ENCODE assay signal across 10 cellular contexts in the genomic region with DNA sequence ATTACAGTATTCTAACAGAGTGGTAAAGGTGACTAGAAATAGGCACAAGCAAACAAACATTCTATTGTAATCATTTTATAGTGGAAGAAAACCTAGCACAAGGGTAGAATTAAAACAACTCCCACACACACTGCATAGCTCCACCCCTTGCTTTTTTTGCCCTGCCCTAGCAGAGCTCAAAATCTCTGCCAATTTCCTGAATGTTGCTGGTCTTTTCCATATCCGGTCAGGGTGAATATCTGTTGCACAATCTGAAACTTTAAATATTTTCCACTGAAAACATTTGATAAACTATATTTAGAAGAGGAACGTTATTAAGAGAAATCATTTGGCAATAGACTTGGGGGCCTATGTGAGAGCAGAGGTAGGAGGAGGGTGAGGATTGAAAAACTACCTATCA. TPM values are rescaled to one million over a fixed set of nuclear protein-coding genes. Genes with fewer than 3 reads are reported as not detected.
DNase-seq lines count a peak whose midpoint lies in the region; ATAC-seq and TF ChIP-seq lines count a peak whose summit lies in the region.
"Had no signal": no experiment of that assay in that cellular context is flagged by ENCODE, and none has a peak within 500 bp of the region (broad histone marks: within the 10 kb centered on the region; RNA-seq: fewer than 3 reads in every experiment).

No MANE protein-coding gene starts in this region.

- no peaks in the 10 kb centered on the region for H3K79me2 ChIP-seq in GM23248 (ENCODE audit: insufficient read depth)

- H3K4me3 ChIP-seq in GM23248 (0 out of 2 replicates have a peak overlapping the region, but pooled peaks have one; percentile 3), right cardiac atrium (ENCODE audit: low read length) (no peak overlapping the region), thoracic aorta (peak overlapping the region; percentile 43)
- H3K4me3 ChIP-seq: body of pancreas had no signal

- H3K27me3 ChIP-seq in GM23248 (replicated peaks; ENCODE audit: insufficient read depth): no peaks in the 10 kb centered on the region
- H3K27me3 ChIP-seq in right cardiac atrium (ENCODE audit: control insufficient read depth, insufficient read depth): no peaks in the 10 kb centered on the region
- H3K27me3 ChIP-seq in thoracic aorta (replicated peaks; ENCODE audit: insufficient read depth): no peaks in the 10 kb centered on the region
- H3K27me3 ChIP-seq: body of pancreas had no signal

- H4K20me1 ChIP-seq in GM23248 (ENCODE audit: insufficient read depth): no peaks in the 10 kb centered on the region

- H3K9me2 ChIP-seq in GM23248 (ENCODE audit: insufficient read depth): no peaks in the 10 kb centered on the region

- 0 to 7% methylated on average over 2 of the region's 2 CpGs for WGBS in GM23248 (ENCODE audit: low coverage in 1 of 2, low lambda C conversion rate in 2 of 2, missing lambda C conversion rate in 2 of 2), 2 experiments
- WGBS in right cardiac atrium: 17% methylated on average over 2 of the region's 2 CpGs

- no peaks in the 10 kb centered on the region for H3F3A ChIP-seq in GM23248 (ENCODE audit: insufficient read depth)

- ATAC-seq in right cardiac atrium (peak; percentile 55 to 75), thoracic aorta (ENCODE audit: insufficient number of reproducible peaks, low FRiP score, low read depth) (peak; percentile 81)
- ATAC-seq: body of pancreas had no signal

- peak overlapping the region; percentile 63 for H2AFZ ChIP-seq in GM23248

- TF ChIP-seq CTCF in thoracic aorta (IDR thresholded peaks at IDR 0.05): no peak

- H3K36me3 ChIP-seq in GM23248 (ENCODE audit: low read depth) (no peaks in the 10 kb centered on the region), thoracic aorta (no peaks in the 10 kb centered on the region)

- peaks cover 18% of the 10 kb centered on the region for H3K4me1 ChIP-seq in GM23248 (ENCODE audit: insufficient read depth)
- peaks cover 4% of the 10 kb centered on the region for H3K4me1 ChIP-seq in right cardiac atrium (ENCODE audit: control insufficient read depth, insufficient read depth, low read length)
- peaks cover 16 to 38% of the 10 kb centered on the region in 2 donors for H3K4me1 ChIP-seq in thoracic aorta (ENCODE audit: control insufficient read depth in 1 of 2, low read depth in 2 of 2)

- in situ Hi-C loops in GM23248 (cut with MboI): loop anchor here (10.0 kb wide), 1 partner anchor 88 kb away; a partner anchor contains a TSS

- H3K27ac ChIP-seq in GM23248 (no peak overlapping the region), right cardiac atrium (ENCODE audit: low read length) (peak overlapping the region; percentile 66), thoracic aorta (peak overlapping the region; percentile 56 to 63)

- H3K9me3 ChIP-seq in GM23248 (ENCODE audit: low read depth) (no peaks in the 10 kb centered on the region), right cardiac atrium (ENCODE audit: control insufficient read depth, low read length) (no peaks in the 10 kb centered on the region), thoracic aorta (no peaks in the 10 kb centered on the region)
- H3K9me3 ChIP-seq: body of pancreas had no signal

- DNase-seq in GM23248 (peak; percentile 78), amniotic epithelial cell (ENCODE audit: low read depth) (peak; percentile 39), right cardiac atrium (peak in 1 of 3 donors; percentile 29), thoracic aorta (ENCODE audit: low spot score) (no peak), Ammon's horn (ENCODE audit: low spot score) (no peak), DMS 273 treated with DMSO at 0.1 percent for 48 hours (lab: John Stamatoyannopoulos, UW) (no peak), GDM1 (lab: John Stamatoyannopoulos, UW) (no peak)
- no peak for DNase-seq in stimulated activated naive CD4-positive, alpha-beta T cell treated with Interleukin-2 at 50 U/mL for 16 hours (lab: John Stamatoyannopoulos, UW)
- DNase-seq: NCI-H187 had no signal

- H3K4me2 ChIP-seq in GM23248 (ENCODE audit: unreplicated experiment): peak overlapping the region; percentile 10

- intact Hi-C loops in right cardiac atrium (cut with DNase I): no loop called here

- no peak overlapping the region for H3K9ac ChIP-seq in GM23248

RNA-seq across cellular contexts. Expression of a gene that starts 2.7 kb away (rescaled TPM):
- 4.9 and 6.5 TPM in 2 replicates for total RNA-seq in GM23248 (2014; rRNA removed; shearing (Covaris generic))
- polyA plus RNA-seq in GM23248 (2016; fragmentation: Nextera tagmentation; extraction: Ambion mirVana): 12.4 and 14.0 TPM in 2 replicates
- total RNA-seq in right cardiac atrium: 1 to 10 TPM; 2.3 to 4.0 (median 3.0) TPM
- 7.9 TPM for polyA plus RNA-seq in right cardiac atrium
- 1 to 10 TPM; 3.9 to 6.4 TPM for total RNA-seq in thoracic aorta

RNA-seq across cellular contexts. Expression of a gene that starts 2.8 kb away (rescaled TPM):
- total RNA-seq in GM23248 (2014; rRNA removed; shearing (Covaris generic)): 19.5 and 22.6 TPM in 2 replicates
- 7.2 and 9.2 TPM in 2 replicates for polyA plus RNA-seq in GM23248 (2016; fragmentation: Nextera tagmentation; extraction: Ambion mirVana)
- total RNA-seq in right cardiac atrium: 10 to 100 TPM; 43.4 to 72.6 (median 53.9) TPM
- polyA plus RNA-seq in right cardiac atrium: 44.6 TPM
- total RNA-seq in thoracic aorta: 10 to 100 TPM in 1 of 2 donors, 1 to 10 TPM in 1; 9.7 to 20.0 TPM

RNA-seq across cellular contexts. Expression of a gene that starts 53.7 kb away (rescaled TPM):
- 25.8 and 27.6 TPM in 2 replicates for total RNA-seq in GM23248 (2014; rRNA removed; shearing (Covaris generic))
- 43.1 and 43.5 TPM in 2 replicates for polyA plus RNA-seq in GM23248 (2016; fragmentation: Nextera tagmentation; extraction: Ambion mirVana)
- total RNA-seq in right cardiac atrium: 10 to 100 TPM; 22.7 to 28.6 (median 26.5) TPM
- polyA plus RNA-seq in right cardiac atrium: 17.9 TPM
- total RNA-seq in thoracic aorta: 10 to 100 TPM; 30.3 to 57.8 TPM

Comparison
In these comparisons a context has a peak if more than half of its experiments do, and no peak if none do; other contexts are left out.
1. DNase-seq: peak in GM23248 (single experiment) and amniotic epithelial cell (single experiment); none in thoracic aorta (single experiment), stimulated activated naive CD4-positive, alpha-beta T cell treated with Interleukin-2 at 50 U/mL for 16 hours (single experiment), Ammon's horn (single experiment), DMS 273 treated with DMSO at 0.1 percent for 48 hours (single experiment) and GDM1 (single experiment).